In genomic region chr6:57799703-57800479, GRCh38 we compare ENCODE assay signal across 8 cellular contexts.
DNase-seq lines count a peak whose midpoint lies in the region; ATAC-seq, FAIRE-seq and TF ChIP-seq lines count a peak whose summit lies in the region.
"Not testable (repeated sequence)": the region's sequence is repeated elsewhere in the genome, so short reads cannot be mapped to it uniquely, and the experiment has no call there.

No MANE protein-coding gene starts in this region.

- FAIRE-seq in keratinocyte (lab: Jason Lieb, UNC): not testable (repeated sequence)

- H3K4me2 ChIP-seq in keratinocyte (ENCODE audit: control insufficient read depth, extremely low read depth, insufficient read depth, low read depth, low read length): peak overlapping the region; percentile 62

- ATAC-seq in psoas muscle: not testable (repeated sequence)

- H3K36me3 ChIP-seq in ACC112 (ENCODE audit: insufficient read depth, low read length); HUES6 (ENCODE audit: control insufficient read depth, insufficient read depth, low read length); keratinocyte (ENCODE audit: control insufficient read depth in 2 of 2, extremely low read depth in 1 of 2, insufficient read depth in 2 of 2, low read length in 2 of 2); psoas muscle (ENCODE audit: insufficient read depth in 1 of 2, low read depth in 1 of 2): not testable (repeated sequence)

- not testable (repeated sequence) for H2AFZ ChIP-seq in ACC112 (ENCODE audit: low read length, unreplicated experiment)
- peak overlapping the region; percentile 26 for H2AFZ ChIP-seq in keratinocyte (ENCODE audit: control insufficient read depth, low read length)

- not testable (repeated sequence) for H3K9me3 ChIP-seq in HUES6 (ENCODE audit: control insufficient read depth, insufficient read depth, low read depth, low read length); psoas muscle
- H3K9me3 ChIP-seq in keratinocyte (ENCODE audit: control insufficient read depth, low read depth, low read length): peaks cover 13% of the 10 kb centered on the region

- H3K4me1 ChIP-seq in ACC112 (ENCODE audit: control insufficient read depth, insufficient read depth, low read length, unreplicated experiment); HUES6 (ENCODE audit: control insufficient read depth, insufficient read depth, low read length); keratinocyte (ENCODE audit: control insufficient read depth, extremely low read depth, insufficient read depth, low read length); psoas muscle: not testable (repeated sequence)

- peak; percentile 31 for DNase-seq in activated CD4-positive, alpha-beta T cell treated with anti-CD3 and anti-CD28 coated beads for 48 hours
- DNase-seq in astrocyte of the spinal cord (ENCODE audit: low read depth, low spot score) (peak; percentile 53), fibroblast of gingiva (ENCODE audit: low read depth) (peak; percentile 63)
- DNase-seq in keratinocyte (ENCODE audit: low read depth, low spot score); psoas muscle: not testable (repeated sequence)

- in situ Hi-C loops in astrocyte of the spinal cord (cut with HindIII; ENCODE audit: low sequenced_read_pairs): not testable (repeated sequence)

- dilution Hi-C loops in keratinocyte (cut with MboI; ENCODE audit: extremely low pct_ligation_motif_present, low sequenced_read_pairs): not testable (repeated sequence)

- H3K79me2 ChIP-seq in ACC112 (ENCODE audit: control insufficient read depth, insufficient read depth, low read length, unreplicated experiment); keratinocyte (ENCODE audit: control insufficient read depth, insufficient read depth, low read length): not testable (repeated sequence)

- not testable (repeated sequence) for H3K9ac ChIP-seq in HUES6 (ENCODE audit: low read length); keratinocyte (ENCODE audit: control insufficient read depth, extremely low read depth, insufficient read depth, low read length)

- 2% methylated on average over 35 to 38 of the region's 38 CpGs for WGBS in psoas muscle, 3 donors

- not testable (repeated sequence) for H3K27ac ChIP-seq in ACC112 (ENCODE audit: low read depth, low read length); HUES6 (ENCODE audit: low read depth, low read length); keratinocyte (ENCODE audit: control insufficient read depth, insufficient read depth, low read length); psoas muscle

- H3K4me3 ChIP-seq in ACC112 (ENCODE audit: low read depth, low read length): peak overlapping the region; percentile 83
- H3K4me3 ChIP-seq in GM08714 (ENCODE audit: low read length): peak overlapping the region; percentile 49
- peak overlapping the region; percentile 83 for H3K4me3 ChIP-seq in HUES6 (ENCODE audit: low read depth, low read length)
- H3K4me3 ChIP-seq in astrocyte of the spinal cord (ENCODE audit: low read depth, low read length): peak overlapping the region; percentile 39
- H3K4me3 ChIP-seq in keratinocyte (ENCODE audit: control insufficient read depth in 2 of 3, extremely low read depth in 1 of 3, insufficient read depth in 2 of 3, low read depth in 1 of 3, low read length in 3 of 3): peak overlapping the region; percentile 35 to 42 (median 38)
- peak overlapping the region; percentile 38 for H3K4me3 ChIP-seq in psoas muscle

- TF ChIP-seq CTCF in astrocyte of the spinal cord (IDR thresholded peaks at IDR 0.05; ENCODE audit: low read depth, low read length); keratinocyte (optimal IDR thresholded peaks at IDR 0.05 in 1 of 3, IDR thresholded peaks at IDR 0.05 in 1 of 3, conservative IDR thresholded peaks at IDR 0.05 in 1 of 3; ENCODE audit: extremely low read depth in 1 of 3, insufficient read depth in 2 of 3, low read length in 3 of 3); psoas muscle (IDR thresholded peaks at IDR 0.05): not testable (repeated sequence)

- not testable (repeated sequence) for H3K9me1 ChIP-seq in keratinocyte (ENCODE audit: control insufficient read depth, extremely low read depth, insufficient read depth, low read length)

- not testable (repeated sequence) for H4K20me1 ChIP-seq in keratinocyte (ENCODE audit: control insufficient read depth, extremely low read depth, insufficient read depth, low read length)

- intact Hi-C loops in psoas muscle (cut with DNase I): not testable (repeated sequence)

- peaks cover 18% of the 10 kb centered on the region for H3K27me3 ChIP-seq in ACC112 (ENCODE audit: insufficient read depth, low read length)
- H3K27me3 ChIP-seq in HUES6 (ENCODE audit: control insufficient read depth, insufficient read depth, low read length): peaks cover 52% of the 10 kb centered on the region
- H3K27me3 ChIP-seq in keratinocyte (ENCODE audit: control insufficient read depth, extremely low read depth, insufficient read depth, low read length): not testable (repeated sequence)
- peaks cover 2 to 18% (median 3%) of the 10 kb centered on the region in 3 donors for H3K27me3 ChIP-seq in psoas muscle (ENCODE audit: insufficient read depth in 3 of 3, low read length in 2 of 3)
